In genomic region chr6:148761532-148761951, GRCh38 we compare ENCODE assay signal across 8 cellular contexts. TPM values are rescaled to one million over a fixed set of nuclear protein-coding genes. Genes with fewer than 3 reads are reported as not detected.
DNase-seq lines count a peak whose midpoint lies in the region; ATAC-seq and TF ChIP-seq lines count a peak whose summit lies in the region.

No MANE protein-coding gene starts in this region.

- DNase-seq in NCI-H226 (peak; percentile 15), caudate nucleus (lab: John Stamatoyannopoulos, UW) (peak in 1 of 61 donors; percentile 11), COR-L47 (lab: John Stamatoyannopoulos, UW) (no peak), NCI-H1694 (lab: John Stamatoyannopoulos, UW) (no peak), BE2C (no peak)

- no peak for ATAC-seq in HG02885 (IDR thresholded peaks at IDR 0.05; ENCODE audit: poor library complexity, unreplicated experiment)

- peaks cover 22% of the 10 kb centered on the region for H3F3A ChIP-seq in DOHH2 (ENCODE audit: control insufficient read depth, insufficient read depth)

- H3K4me1 ChIP-seq in DOHH2 (ENCODE audit: control insufficient read depth, low read length) (peaks cover 45% of the 10 kb centered on the region), mucosa of stomach (ENCODE audit: control insufficient read depth, insufficient read depth, low read length) (peaks cover 32% of the 10 kb centered on the region), BE2C (no peaks in the 10 kb centered on the region)

- peak overlapping the region; percentile 87; the same call in 1 of the 2 replicates for H3K27ac ChIP-seq in DOHH2 (ENCODE audit: low read depth, low read length)
- peak overlapping the region; percentile 20 for H3K27ac ChIP-seq in caudate nucleus (ENCODE audit: low read depth, low read length)

- peak overlapping the region; percentile 56 for H3K9ac ChIP-seq in mucosa of stomach (ENCODE audit: low read length)

- H3K36me3 ChIP-seq in DOHH2 (ENCODE audit: control insufficient read depth, low read length), result no peaks in the 10 kb centered on the region
- H3K36me3 ChIP-seq in mucosa of stomach (ENCODE audit: control insufficient read depth, insufficient read depth, low read length), result no peaks in the 10 kb centered on the region
- no peaks in the 10 kb centered on the region for H3K36me3 ChIP-seq in BE2C

- TF ChIP-seq CTCF in DOHH2 (IDR thresholded peaks at IDR 0.05; ENCODE audit: low read depth, low read length, poor library complexity, severe bottlenecking) (no peak), BE2C (IDR thresholded peaks at IDR 0.05; ENCODE audit: low read depth, low read length) (no peak)

- H3K9me2 ChIP-seq in DOHH2 (replicated peaks; ENCODE audit: control insufficient read depth, low read length), result no peaks in the 10 kb centered on the region

- H3K9me3 ChIP-seq in DOHH2 (ENCODE audit: control insufficient read depth, insufficient read depth, low read length) (peaks cover under 1% of the 10 kb centered on the region; the same call in 1 of the 2 replicates), mucosa of stomach (ENCODE audit: control insufficient read depth, low read length) (no peaks in the 10 kb centered on the region), BE2C (no peaks in the 10 kb centered on the region)

- peak overlapping the region; percentile 85 for H3K4me2 ChIP-seq in DOHH2 (ENCODE audit: low read length)

- H3K4me3 ChIP-seq in DOHH2 (ENCODE audit: low read length) (peak overlapping the region; percentile 60; the same call in 1 of the 2 replicates), mucosa of stomach (ENCODE audit: low read length) (no peak overlapping the region), BE2C (ENCODE audit: low read depth, low read length) (no peak overlapping the region)

- no peaks in the 10 kb centered on the region for H3K79me2 ChIP-seq in DOHH2 (ENCODE audit: control insufficient read depth, low read length)

- no peaks in the 10 kb centered on the region for H4K20me1 ChIP-seq in DOHH2 (ENCODE audit: control insufficient read depth, insufficient read depth, low read depth, low read length)

- peaks cover 9% of the 10 kb centered on the region for H3K27me3 ChIP-seq in DOHH2 (ENCODE audit: control insufficient read depth, low read length)
- no peaks in the 10 kb centered on the region for H3K27me3 ChIP-seq in mucosa of stomach (ENCODE audit: control insufficient read depth, insufficient read depth, low read length)
- no peaks in the 10 kb centered on the region for H3K27me3 ChIP-seq in BE2C

RNA-seq across cellular contexts. Expression of gene UST, which starts 14.7 kb away (rescaled TPM):
- not detected for polyA plus RNA-seq in BE2C (2012; ENCODE audit: insufficient read depth, insufficient read length, low read depth)
